20 cellular contexts compared by ENCODE assay signal in genomic region chr3:69628956-69629355, GRCh38.
DNase-seq lines count a peak whose midpoint lies in the region; ATAC-seq and TF ChIP-seq lines count a peak whose summit lies in the region.
"Had no signal": no experiment of that assay in that cellular context is flagged by ENCODE, and none has a peak within 500 bp of the region (broad histone marks: within the 10 kb centered on the region; RNA-seq: fewer than 3 reads in every experiment).

No MANE protein-coding gene starts in this region.

- H3K4me2 ChIP-seq in GM23248 (ENCODE audit: unreplicated experiment) = no peak overlapping the region
- H3K4me2 ChIP-seq: BLaER1 treated with 17β-estradiol and CSF1 and Interleukin-3, amounts not matched to agents 10 nM and 100 nM had no signal

- DNase-seq in DMS 273 (lab: John Stamatoyannopoulos, UW; ENCODE audit: unreplicated experiment) (peak; percentile 51), DMS 273 treated with DMSO at 0.1 percent for 48 hours (lab: John Stamatoyannopoulos, UW) (no peak), GM23248 (peak; percentile 3), choroid plexus epithelial cell (ENCODE audit: low read depth) (peak; percentile 2), retinal pigment epithelial cell (ENCODE audit: low read depth) (peak; percentile 7), D341Med (ENCODE audit: low spot score) (no peak)
- DNase-seq in activated T-helper 1 cell treated with anti-CD3 and anti-CD28 coated beads, Interleukin-12 subunit alpha, Interleukin-12 subunit beta, Interleukin-2, Interleukin-4 antibody, amounts not matched to agents 30 ng/mL and 10 ng/mL and 1 ng/mL, durations not matched to agents 14 hours and 24 hours and 36 hours (ENCODE audit: low spot score) = no peak
- DNase-seq: Caco-2; CD4-positive, alpha-beta memory T cell; GDM1; GOT3; HCEC 1CT; KG1; NCI-H187; NCI-H510A treated with DMSO at 0.1 percent for 48 hours; NCI-H748 treated with DMSO at 0.1 percent for 48 hours; Peyer's patch had no signal

- no peaks in the 10 kb centered on the region for H3K36me3 ChIP-seq in GM23248 (ENCODE audit: low read depth)
- H3K36me3 ChIP-seq: BLaER1 treated with 17β-estradiol and CSF1 and Interleukin-3, amounts not matched to agents 10 nM and 100 nM; Peyer's patch had no signal

- intact Hi-C loops in activated T-helper 1 cell treated with anti-CD3 and anti-CD28 coated beads, Interleukin-12 subunit alpha, Interleukin-12 subunit beta, Interleukin-2, Interleukin-4 antibody, amounts not matched to agents 30 ng/mL and 10 ng/mL and 1 ng/mL, durations not matched to agents 14 hours and 24 hours and 36 hours (cut with micrococcal nuclease) = no loop called here

- no peaks in the 10 kb centered on the region for H3K27me3 ChIP-seq in GM23248 (replicated peaks; ENCODE audit: insufficient read depth)
- H3K27me3 ChIP-seq: BLaER1 treated with 17β-estradiol and CSF1 and Interleukin-3, amounts not matched to agents 10 nM and 100 nM; Peyer's patch had no signal

- 0 to 4% methylated on average over 1 of the region's 1 CpG for WGBS in GM23248 (ENCODE audit: low coverage in 1 of 2, low lambda C conversion rate in 2 of 2, missing lambda C conversion rate in 2 of 2), 2 experiments

- H2AFZ ChIP-seq in GM23248 = no peak overlapping the region

- no peaks in the 10 kb centered on the region for H3K9me2 ChIP-seq in GM23248 (ENCODE audit: insufficient read depth)

- H3K4me1 Mint-ChIP-seq in activated T-helper 1 cell treated with anti-CD3 and anti-CD28 coated beads, Interleukin-12 subunit alpha, Interleukin-12 subunit beta, Interleukin-2, Interleukin-4 antibody, amounts not matched to agents 30 ng/mL and 10 ng/mL and 1 ng/mL, durations not matched to agents 14 hours and 24 hours and 36 hours (ENCODE audit: low read depth) = no peaks in the 10 kb centered on the region
- H3K4me1 Mint-ChIP-seq: CD4-positive, alpha-beta memory T cell had no signal

- TF ChIP-seq CTCF in choroid plexus epithelial cell (conservative IDR thresholded peaks at IDR 0.05; ENCODE audit: low read depth, low read length) (no peak), retinal pigment epithelial cell (conservative IDR thresholded peaks at IDR 0.05; ENCODE audit: low read depth, low read length) (no peak)

- no peaks in the 10 kb centered on the region for H3K79me2 ChIP-seq in GM23248 (ENCODE audit: insufficient read depth)

- H3K4me1 ChIP-seq in GM23248 (ENCODE audit: insufficient read depth) = no peaks in the 10 kb centered on the region
- H3K4me1 ChIP-seq: BLaER1 treated with 17β-estradiol and CSF1 and Interleukin-3, amounts not matched to agents 10 nM and 100 nM; Caco-2; Peyer's patch had no signal

- H3K4me3 Mint-ChIP-seq in activated T-helper 1 cell treated with anti-CD3 and anti-CD28 coated beads, Interleukin-12 subunit alpha, Interleukin-12 subunit beta, Interleukin-2, Interleukin-4 antibody, amounts not matched to agents 30 ng/mL and 10 ng/mL and 1 ng/mL, durations not matched to agents 14 hours and 24 hours and 36 hours = no peak overlapping the region
- H3K4me3 Mint-ChIP-seq: CD4-positive, alpha-beta memory T cell had no signal

- H3K9me3 ChIP-seq in GM23248 (ENCODE audit: low read depth) = no peaks in the 10 kb centered on the region
- H3K9me3 ChIP-seq: Peyer's patch had no signal

- no peak for ATAC-seq in HG02981 (IDR thresholded peaks at IDR 0.05; ENCODE audit: unreplicated experiment)

- H3K9me3 Mint-ChIP-seq in activated T-helper 1 cell treated with anti-CD3 and anti-CD28 coated beads, Interleukin-12 subunit alpha, Interleukin-12 subunit beta, Interleukin-2, Interleukin-4 antibody, amounts not matched to agents 30 ng/mL and 10 ng/mL and 1 ng/mL, durations not matched to agents 14 hours and 24 hours and 36 hours = peaks cover 8% of the 10 kb centered on the region

- no peak overlapping the region for H3K4me3 ChIP-seq in GM23248
- H3K4me3 ChIP-seq in choroid plexus epithelial cell (ENCODE audit: low read depth, low read length) = no peak overlapping the region
- H3K4me3 ChIP-seq in retinal pigment epithelial cell (ENCODE audit: low read length) = no peak overlapping the region
- H3K4me3 ChIP-seq: BLaER1 treated with 17β-estradiol and CSF1 and Interleukin-3, amounts not matched to agents 10 nM and 100 nM; Peyer's patch had no signal

- H3F3A ChIP-seq in GM23248 (ENCODE audit: insufficient read depth) = no peaks in the 10 kb centered on the region

- H3K9ac ChIP-seq in GM23248 = no peak overlapping the region
- H3K9ac ChIP-seq: BLaER1 treated with 17β-estradiol and CSF1 and Interleukin-3, amounts not matched to agents 10 nM and 100 nM had no signal

- no peak overlapping the region for H3K27ac Mint-ChIP-seq in activated T-helper 1 cell treated with anti-CD3 and anti-CD28 coated beads, Interleukin-12 subunit alpha, Interleukin-12 subunit beta, Interleukin-2, Interleukin-4 antibody, amounts not matched to agents 30 ng/mL and 10 ng/mL and 1 ng/mL, durations not matched to agents 14 hours and 24 hours and 36 hours
- H3K27ac Mint-ChIP-seq: CD4-positive, alpha-beta memory T cell had no signal

- H3K36me3 Mint-ChIP-seq in activated T-helper 1 cell treated with anti-CD3 and anti-CD28 coated beads, Interleukin-12 subunit alpha, Interleukin-12 subunit beta, Interleukin-2, Interleukin-4 antibody, amounts not matched to agents 30 ng/mL and 10 ng/mL and 1 ng/mL, durations not matched to agents 14 hours and 24 hours and 36 hours (ENCODE audit: low read depth) = no peaks in the 10 kb centered on the region
- H3K36me3 Mint-ChIP-seq: CD4-positive, alpha-beta memory T cell had no signal

- in situ Hi-C loops in GM23248 (cut with MboI) = no loop called here

- H4K20me1 ChIP-seq in GM23248 (ENCODE audit: insufficient read depth) = no peaks in the 10 kb centered on the region
- H4K20me1 ChIP-seq: BLaER1 treated with 17β-estradiol and CSF1 and Interleukin-3, amounts not matched to agents 10 nM and 100 nM had no signal

- no peaks in the 10 kb centered on the region for H3K27me3 Mint-ChIP-seq in activated T-helper 1 cell treated with anti-CD3 and anti-CD28 coated beads, Interleukin-12 subunit alpha, Interleukin-12 subunit beta, Interleukin-2, Interleukin-4 antibody, amounts not matched to agents 30 ng/mL and 10 ng/mL and 1 ng/mL, durations not matched to agents 14 hours and 24 hours and 36 hours (ENCODE audit: insufficient read depth)
- H3K27me3 Mint-ChIP-seq: CD4-positive, alpha-beta memory T cell had no signal

- no peak overlapping the region for H3K27ac ChIP-seq in GM23248
- H3K27ac ChIP-seq: 22Rv1; BLaER1 treated with 17β-estradiol and CSF1 and Interleukin-3, amounts not matched to agents 10 nM and 100 nM; Peyer's patch had no signal

Comparison
In these comparisons a context has a peak if more than half of its experiments do, and no peak if none do; other contexts are left out.
1. DNase-seq: peak in DMS 273 (single experiment), GM23248 (single experiment), choroid plexus epithelial cell (single experiment) and retinal pigment epithelial cell (single experiment); none in DMS 273 treated with DMSO at 0.1 percent for 48 hours (single experiment), D341Med (single experiment) and activated T-helper 1 cell treated with anti-CD3 and anti-CD28 coated beads, Interleukin-12 subunit alpha, Interleukin-12 subunit beta, Interleukin-2, Interleukin-4 antibody, amounts not matched to agents 30 ng/mL and 10 ng/mL and 1 ng/mL, durations not matched to agents 14 hours and 24 hours and 36 hours (single experiment).